Comparison of ENCODE assay signal across 14 cellular contexts in genomic region chr1:64790965-64791487, GRCh38. TPM values are rescaled to one million over a fixed set of nuclear protein-coding genes. Genes with fewer than 3 reads are reported as not detected.
DNase-seq lines count a peak whose midpoint lies in the region; ATAC-seq and TF ChIP-seq lines count a peak whose summit lies in the region.
"Had no signal": no experiment of that assay in that cellular context is flagged by ENCODE, and none has a peak within 500 bp of the region (broad histone marks: within the 10 kb centered on the region; RNA-seq: fewer than 3 reads in every experiment).

No MANE protein-coding gene starts in this region.

- H2AFZ ChIP-seq in mammary epithelial cell (ENCODE audit: low read depth, low read length), result no peak overlapping the region
- H2AFZ ChIP-seq: GM23338 had no signal

- H3K9me3 ChIP-seq in mammary epithelial cell (replicated peaks; ENCODE audit: insufficient read depth, low read length), result peaks cover 6% of the 10 kb centered on the region
- H3K9me3 ChIP-seq: BE2C had no signal

- DNase-seq in HT1080 (ENCODE audit: low read depth) (peak; percentile 2), mammary epithelial cell (peak; percentile 3), iris pigment epithelial cell (ENCODE audit: low read depth) (peak; percentile 5), UCSD-AML1 (lab: John Stamatoyannopoulos, UW; ENCODE audit: unreplicated experiment) (no peak), GM13977 (ENCODE audit: low spot score) (no peak)
- DNase-seq in activated CD4-positive, alpha-beta T cell treated with anti-CD3 and anti-CD28 coated beads for 36 hours, result no peak
- no peak for DNase-seq in activated naive CD4-positive, alpha-beta T cell treated with anti-CD3 and anti-CD28 coated beads, Interleukin-2, amount 50 U/mL, for 16 hours
- DNase-seq: BE2C; CD4-positive, alpha-beta memory T cell; DMS79; H7 had no signal

- H3K4me3 Mint-ChIP-seq in activated CD4-positive, alpha-beta T cell treated with anti-CD3 and anti-CD28 coated beads for 36 hours, result no peak overlapping the region
- H3K4me3 Mint-ChIP-seq: CD4-positive, alpha-beta memory T cell; GM23338 had no signal

- no peaks in the 10 kb centered on the region for H3K27me3 Mint-ChIP-seq in activated CD4-positive, alpha-beta T cell treated with anti-CD3 and anti-CD28 coated beads for 36 hours
- H3K27me3 Mint-ChIP-seq: CD4-positive, alpha-beta memory T cell had no signal

- in situ Hi-C loops in mammary epithelial cell (cut with MboI; ENCODE audit: low sequenced_read_pairs in 2 of 2), result no loop called here
- in situ Hi-C loops in GM13977 (cut with MboI; ENCODE audit: low pct_unique_long_range_greater_than_20kb, low sequenced_read_pairs, unreplicated experiment), result no loop called here

- H3K4me1 Mint-ChIP-seq in activated CD4-positive, alpha-beta T cell treated with anti-CD3 and anti-CD28 coated beads for 36 hours, result no peaks in the 10 kb centered on the region
- H3K4me1 Mint-ChIP-seq: CD4-positive, alpha-beta memory T cell; GM23338 had no signal

- ATAC-seq in activated CD4-positive, alpha-beta T cell treated with anti-CD3 and anti-CD28 coated beads for 36 hours, result no peak
- ATAC-seq: GM12878, GM23338 had no signal

- H3K9me3 Mint-ChIP-seq in activated CD4-positive, alpha-beta T cell treated with anti-CD3 and anti-CD28 coated beads for 36 hours (ENCODE audit: low read depth), result peaks cover 13% of the 10 kb centered on the region

- no TSS peak for BruUV-seq in mammary epithelial cell (replicated peaks; lab: Mats Ljungman, UMichigan)

- peaks cover 11% of the 10 kb centered on the region for H3K36me3 Mint-ChIP-seq in activated CD4-positive, alpha-beta T cell treated with anti-CD3 and anti-CD28 coated beads for 36 hours (ENCODE audit: low read depth)

- TF ChIP-seq CTCF in mammary epithelial cell (conservative IDR thresholded peaks at IDR 0.05 in 1 of 2, IDR thresholded peaks at IDR 0.05 in 1 of 2; ENCODE audit: extremely low read depth in 1 of 2, insufficient read depth in 1 of 2, low read depth in 1 of 2, low read length in 2 of 2) (no peak), GM13977 (IDR thresholded peaks at IDR 0.05; ENCODE audit: extremely low read depth, insufficient read depth, missing control alignments) (no peak)

- no peaks in the 10 kb centered on the region for H3K27me3 ChIP-seq in mammary epithelial cell (ENCODE audit: insufficient read depth, low read length)
- H3K27me3 ChIP-seq: BE2C had no signal

- H3K4me3 ChIP-seq in mammary epithelial cell (replicated peaks in 1 of 3; ENCODE audit: insufficient read depth in 1 of 3, low read depth in 2 of 3, low read length in 3 of 3), result no peak overlapping the region
- H3K4me3 ChIP-seq: GM12878, GM23338 had no signal

- H3K27ac Mint-ChIP-seq in activated CD4-positive, alpha-beta T cell treated with anti-CD3 and anti-CD28 coated beads for 36 hours, result no peak overlapping the region
- H3K27ac Mint-ChIP-seq: CD4-positive, alpha-beta memory T cell; GM23338 had no signal

- CTCF ChIA-PET in mammary epithelial cell (lab: Charles Lee; ENCODE audit: low non-redundant PET), result no interaction called here
- CTCF ChIA-PET in activated CD4-positive, alpha-beta T cell treated with anti-CD3 and anti-CD28 coated beads for 36 hours (lab: Charles Lee), result interaction anchor here (1.0 kb wide), 1 partner anchor 44 kb away, joined by 3 read pairs; no protein-coding TSS in a partner anchor

- H3K36me3 ChIP-seq in mammary epithelial cell (ENCODE audit: insufficient read depth, low read length), result peaks cover 2% of the 10 kb centered on the region
- H3K36me3 ChIP-seq: BE2C had no signal

- H3K9ac ChIP-seq in mammary epithelial cell (ENCODE audit: insufficient read depth, low read length), result no peak overlapping the region

- dilution Hi-C loops in mammary epithelial cell (cut with HindIII; ENCODE audit: low sequenced_read_pairs), result no loop called here

- WGBS in mammary epithelial cell (ENCODE audit: low coverage, missing lambda C conversion rate), result 100% methylated on average over 1 of the region's 1 CpG

- POLR2A ChIA-PET in activated CD4-positive, alpha-beta T cell treated with anti-CD3 and anti-CD28 coated beads for 36 hours (lab: Charles Lee), result no interaction called here

- intact Hi-C loops in mammary epithelial cell (cut with micrococcal nuclease), result no loop called here
- intact Hi-C loops in activated CD4-positive, alpha-beta T cell treated with anti-CD3 and anti-CD28 coated beads for 36 hours (cut with DNase I, micrococcal nuclease), result no loop called here

- H3K79me2 ChIP-seq in mammary epithelial cell (ENCODE audit: insufficient read depth, low read length), result no peaks in the 10 kb centered on the region

- no peak overlapping the region for H3K4me2 ChIP-seq in mammary epithelial cell (ENCODE audit: insufficient read depth, low read depth, low read length)
- H3K4me2 ChIP-seq: GM23338 had no signal

- no peak overlapping the region for H3K27ac ChIP-seq in mammary epithelial cell (ENCODE audit: insufficient read depth, low read depth, low read length)
- H3K27ac ChIP-seq: C4-2B had no signal

- no peaks in the 10 kb centered on the region for H3K4me1 ChIP-seq in mammary epithelial cell (ENCODE audit: insufficient read depth, low read length)
- H3K4me1 ChIP-seq: BE2C had no signal

- no peaks in the 10 kb centered on the region for H4K20me1 ChIP-seq in mammary epithelial cell (ENCODE audit: insufficient read depth, low read length)

RNA-seq across cellular contexts. Expression of gene RAVER2, which starts 46.2 kb away (rescaled TPM):
- 12.4 and 12.5 TPM in 2 replicates for total RNA-seq in HT1080 (2014; rRNA removed; shearing (Covaris generic))
- 7.9 and 10.4 TPM in 2 replicates for polyA plus RNA-seq in HT1080 (2015; cell fraction: cytosol; rRNA removed)
- 12.2 and 12.3 TPM in 2 replicates for polyA plus RNA-seq in HT1080 (2015; cell fraction: nucleus; rRNA removed)
- total RNA-seq in mammary epithelial cell, result 10 to 100 TPM in 1 of 2 donors, 1 to 10 TPM in 1; 9.7 to 15.8 TPM
- polyA plus RNA-seq in mammary epithelial cell, result 8.1 TPM
- 2.5 TPM for polyA minus RNA-seq in mammary epithelial cell
- 1 to 10 TPM; 3.2 to 3.6 TPM for total RNA-seq in activated CD4-positive, alpha-beta T cell treated with anti-CD3 and anti-CD28 coated beads for 36 hours

Comparison
In these comparisons a context has a peak if more than half of its experiments do, and no peak if none do; other contexts are left out.
1. DNase-seq: peak in HT1080 (single experiment), mammary epithelial cell (single experiment) and iris pigment epithelial cell (single experiment); none in UCSD-AML1 (single experiment), GM13977 (single experiment), activated CD4-positive, alpha-beta T cell treated with anti-CD3 and anti-CD28 coated beads for 36 hours (single experiment) and activated naive CD4-positive, alpha-beta T cell treated with anti-CD3 and anti-CD28 coated beads, Interleukin-2, amount 50 U/mL, for 16 hours (single experiment).